Comparison of ENCODE assay signal across 9 cellular contexts in the genomic region with DNA sequence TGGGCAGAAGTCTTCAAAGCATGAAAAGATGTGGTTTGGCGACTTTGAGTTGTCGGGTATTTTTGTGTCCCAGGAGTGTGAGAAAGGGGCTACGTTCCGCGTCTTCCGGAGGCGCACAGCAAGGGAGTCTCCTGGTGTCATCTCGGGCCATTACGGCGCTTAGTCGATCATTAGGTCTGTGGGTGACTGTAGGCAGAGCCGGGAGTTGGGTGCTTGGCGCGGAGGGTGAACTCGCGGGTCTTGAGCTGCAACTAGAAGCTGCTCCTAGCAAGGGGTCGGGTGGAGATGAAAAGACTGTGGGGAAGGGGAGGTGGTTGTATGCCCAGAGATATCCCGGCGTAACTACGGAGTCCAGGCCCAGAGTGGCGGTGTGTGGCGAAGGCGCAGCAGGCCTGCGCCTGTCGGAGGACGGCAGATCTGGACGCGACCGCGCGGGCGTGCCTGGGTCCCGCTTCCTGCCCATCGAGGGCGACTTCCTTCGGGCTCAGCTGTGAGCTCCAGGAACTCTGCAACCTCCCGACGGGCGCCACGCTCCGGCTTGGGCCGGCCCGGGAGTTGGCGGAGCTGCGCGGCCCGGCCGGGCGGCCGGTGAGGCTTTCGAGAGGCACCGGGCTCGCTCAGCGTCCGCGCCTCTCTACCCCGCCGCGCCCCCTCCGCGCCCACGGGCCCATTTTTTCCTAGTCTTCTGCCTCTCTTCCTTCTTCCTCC. TPM values are rescaled to one million over a fixed set of nuclear protein-coding genes. Genes with fewer than 3 reads are reported as not detected.
DNase-seq lines count a peak whose midpoint lies in the region; ATAC-seq and TF ChIP-seq lines count a peak whose summit lies in the region.
"Had no signal": no experiment of that assay in that cellular context is flagged by ENCODE, and none has a peak within 500 bp of the region (broad histone marks: within the 10 kb centered on the region; RNA-seq: fewer than 3 reads in every experiment).

No MANE protein-coding gene starts in this region.

- no peak overlapping the region for H3K27ac Mint-ChIP-seq in Calu3 (ENCODE audit: unreplicated experiment)
- H3K27ac Mint-ChIP-seq in central memory CD8-positive, alpha-beta T cell (ENCODE audit: low read depth), result peak overlapping the region; percentile 62
- peak overlapping the region; percentile 55 to 62 for H3K27ac Mint-ChIP-seq in natural killer cell

- H3K4me1 Mint-ChIP-seq in Calu3 (ENCODE audit: low read depth, unreplicated experiment), result no peaks in the 10 kb centered on the region
- H3K4me1 Mint-ChIP-seq in central memory CD8-positive, alpha-beta T cell, result peaks cover 28% of the 10 kb centered on the region
- H3K4me1 Mint-ChIP-seq in natural killer cell, result peaks cover 28 to 39% of the 10 kb centered on the region in 2 donors

- CTCF ChIA-PET in Calu3 (lab: Charles Lee), result no interaction called here

- BruUV-seq in Calu3 (replicated peaks; lab: Mats Ljungman, UMichigan), result no TSS peak

- DNase-seq in Calu3, result no peak
- no peak for DNase-seq in central memory CD8-positive, alpha-beta T cell (ENCODE audit: low spot score in 2 of 2)
- DNase-seq in natural killer cell, result no peak

- TF ChIP-seq CTCF in Calu3 (IDR thresholded peaks at IDR 0.05; ENCODE audit: unreplicated experiment) (no peak), natural killer cell (IDR thresholded peaks at IDR 0.05) (no peak)

- H3K4me3 ChIP-seq in HUES6 (ENCODE audit: low read depth, low read length), result peak overlapping the region; percentile 80

- no peak overlapping the region for H3K27ac ChIP-seq in HUES6 (ENCODE audit: low read depth, low read length)
- H3K27ac ChIP-seq: left lung had no signal

- no peak for ATAC-seq in central memory CD8-positive, alpha-beta T cell (replicated peaks; ENCODE audit: extremely low read depth, poor library complexity, severe bottlenecking)
- ATAC-seq in natural killer cell, result peak in 2 of 3 donors; percentile 8 to 14
- no peak for ATAC-seq in HG03565 (IDR thresholded peaks at IDR 0.05; ENCODE audit: unreplicated experiment)
- ATAC-seq in GM21786 (IDR thresholded peaks at IDR 0.05; ENCODE audit: unreplicated experiment), result no peak
- no peak for ATAC-seq in GM18520 (IDR thresholded peaks at IDR 0.05; ENCODE audit: unreplicated experiment)
- no peak for ATAC-seq in GM21529 (IDR thresholded peaks at IDR 0.05; ENCODE audit: unreplicated experiment)
- ATAC-seq: left lung had no signal

- H3K27me3 ChIP-seq in HUES6 (ENCODE audit: control insufficient read depth, insufficient read depth, low read length), result peaks cover 93% of the 10 kb centered on the region

- peaks cover 28% of the 10 kb centered on the region for H3K27me3 Mint-ChIP-seq in Calu3 (ENCODE audit: unreplicated experiment)
- H3K27me3 Mint-ChIP-seq in central memory CD8-positive, alpha-beta T cell, result peaks cover 82% of the 10 kb centered on the region
- H3K27me3 Mint-ChIP-seq in natural killer cell (ENCODE audit: low read depth in 2 of 2), result peaks cover 54 to 66% of the 10 kb centered on the region in 2 donors

- H3K9me3 ChIP-seq in HUES6 (ENCODE audit: control insufficient read depth, insufficient read depth, low read depth, low read length), result no peaks in the 10 kb centered on the region
- H3K9me3 ChIP-seq: left lung had no signal

- H3K4me1 ChIP-seq in HUES6 (ENCODE audit: control insufficient read depth, insufficient read depth, low read length), result peaks cover 26% of the 10 kb centered on the region

- H3K9ac ChIP-seq in HUES6 (ENCODE audit: low read length), result peak overlapping the region; percentile 41

- peak overlapping the region; percentile 58 for H3K4me3 Mint-ChIP-seq in Calu3 (ENCODE audit: low read depth, unreplicated experiment)
- peak overlapping the region; percentile 77 for H3K4me3 Mint-ChIP-seq in central memory CD8-positive, alpha-beta T cell
- peak overlapping the region; percentile 90 for H3K4me3 Mint-ChIP-seq in natural killer cell

- H3K36me3 Mint-ChIP-seq in Calu3 (ENCODE audit: insufficient read depth, unreplicated experiment), result peaks cover 18% of the 10 kb centered on the region
- H3K36me3 Mint-ChIP-seq in central memory CD8-positive, alpha-beta T cell (ENCODE audit: insufficient read depth), result peaks cover 25% of the 10 kb centered on the region
- H3K36me3 Mint-ChIP-seq in natural killer cell, result peaks cover 10% of the 10 kb centered on the region

- H3K9me3 Mint-ChIP-seq in Calu3 (ENCODE audit: low read depth, unreplicated experiment) (no peaks in the 10 kb centered on the region), natural killer cell (no peaks in the 10 kb centered on the region)
- H3K9me3 Mint-ChIP-seq in central memory CD8-positive, alpha-beta T cell, result no peaks in the 10 kb centered on the region

- H3K36me3 ChIP-seq in HUES6 (ENCODE audit: control insufficient read depth, insufficient read depth, low read length), result no peaks in the 10 kb centered on the region
- H3K36me3 ChIP-seq: left lung had no signal

- intact Hi-C loops in Calu3 (cut with micrococcal nuclease; ENCODE audit: unreplicated experiment), result loop anchor here (5.0 kb wide), 2 partner anchors 65 to 870 kb away; a partner anchor contains a TSS
- intact Hi-C loops in natural killer cell (cut with micrococcal nuclease), result loop anchor here (5.0 kb wide), 2 partner anchors 65 to 1780 kb away; a partner anchor contains a TSS

RNA-seq across cellular contexts. Expression of a gene that starts 2.7 kb away (rescaled TPM):
- total RNA-seq in Calu3 (2022) (0.12 TPM in 1 of 2 replicates, not detected in the other), natural killer cell (not detected)
- total RNA-seq: left lung had no signal

Comparison
In these comparisons a context has a peak if more than half of its experiments do, and no peak if none do; other contexts are left out.
1. ATAC-seq: peak in natural killer cell (2 of 3); none in central memory CD8-positive, alpha-beta T cell (single experiment), HG03565 (single experiment), GM21786 (single experiment), GM18520 (single experiment) and GM21529 (single experiment).
2. Peak in every context shown above with its lines, with median percentiles within 50 percentile points of each other: H3K4me3 Mint-ChIP-seq.